In genomic region chr2:31296641-31297287, GRCh38 we compare ENCODE assay signal across 16 cellular contexts.
A peak's percentile ranks its signal among the peaks of the same experiment; 100 is the strongest.
DNase-seq lines count a peak whose midpoint lies in the region; ATAC-seq and TF ChIP-seq lines count a peak whose summit lies in the region.
"Had no signal": no experiment of that assay in that cellular context is flagged by ENCODE, and none has a peak within 500 bp of the region (broad histone marks: within the 10 kb centered on the region; RNA-seq: fewer than 3 reads in every experiment).

No MANE protein-coding gene starts in this region.

- H3K4ac ChIP-seq in mesenchymal stem cell (ENCODE audit: low read depth in 1 of 2, low read length in 2 of 2), result no peak overlapping the region

- DNase-seq in AG08395 (ENCODE audit: low spot score) (peak; percentile 44), SK-N-SH (no peak), esophagus squamous epithelium (lab: John Stamatoyannopoulos, UW) (no peak), mesenchymal stem cell (peak; percentile 67), NCI-H82 (lab: John Stamatoyannopoulos, UW) (no peak)
- DNase-seq in stimulated activated naive CD8-positive, alpha-beta T cell treated with anti-CD3 and anti-CD28 coated beads, Interleukin-15, Interleukin-2, amounts not matched to agents 100 U/mL and 50 U/mL, for 24 hours, result no peak
- no peak for DNase-seq in stimulated activated CD4-positive, alpha-beta T cell treated with anti-CD3 and anti-CD28 coated beads, Interleukin-2, amount 100 ng/mL, for 24 hours
- DNase-seq in T-helper 2 cell treated with Interferon-gamma antibody and Interleukin-4, amounts not matched to agents 5 μg/mL and 100 μg/mL, for 36 hours (ENCODE audit: low spot score), result no peak
- DNase-seq: Caco-2, GDM1, KG1, midbrain, NCI-H1105, NCI-H2171, SJCRH30 had no signal

- H3K4me1 Mint-ChIP-seq in T-helper 2 cell treated with Interferon-gamma antibody and Interleukin-4, amounts not matched to agents 5 μg/mL and 100 μg/mL, for 36 hours (ENCODE audit: low read depth), result no peaks in the 10 kb centered on the region

- H3F3A ChIP-seq in SK-N-SH (replicated peaks; ENCODE audit: insufficient read depth), result peaks cover 17% of the 10 kb centered on the region

- H2BK15ac ChIP-seq in mesenchymal stem cell (ENCODE audit: low read depth, poor library complexity, severe bottlenecking), result no peak overlapping the region

- H3K27me3 Mint-ChIP-seq in T-helper 2 cell treated with Interferon-gamma antibody and Interleukin-4, amounts not matched to agents 5 μg/mL and 100 μg/mL, for 36 hours (ENCODE audit: low read depth), result peaks cover 5% of the 10 kb centered on the region

- no peak overlapping the region for H4K91ac ChIP-seq in mesenchymal stem cell (ENCODE audit: low read length)

- H3K18ac ChIP-seq in mesenchymal stem cell (ENCODE audit: low read depth in 1 of 2, low read length in 2 of 2), result peak overlapping the region; percentile 16 to 75

- H4K8ac ChIP-seq in mesenchymal stem cell (ENCODE audit: low read length), result no peak overlapping the region

- ATAC-seq in stimulated activated naive CD8-positive, alpha-beta T cell treated with anti-CD3 and anti-CD28 coated beads, Interleukin-15, Interleukin-2, amounts not matched to agents 100 U/mL and 50 U/mL, for 24 hours, result no peak

- no peak for TF ChIP-seq POLR2A in esophagus squamous epithelium (IDR thresholded peaks at IDR 0.05)

- H3K4me1 ChIP-seq in SK-N-SH (ENCODE audit: control insufficient read depth in 1 of 2, insufficient read depth in 2 of 2, low read depth in 1 of 2, low read length in 1 of 2), result peaks cover 22 to 24% of the 10 kb centered on the region in 2 experiments
- H3K4me1 ChIP-seq in esophagus squamous epithelium, result peaks cover 40 to 75% (median 44%) of the 10 kb centered on the region in 3 donors
- peaks cover 16% of the 10 kb centered on the region for H3K4me1 ChIP-seq in mesenchymal stem cell (ENCODE audit: control insufficient read depth, insufficient read depth, low read depth, low read length)
- H3K4me1 ChIP-seq: Caco-2, SJCRH30 had no signal

- no peaks in the 10 kb centered on the region for H3K9me2 ChIP-seq in SK-N-SH

- TF ChIP-seq CTCF in SK-N-SH (IDR thresholded peaks at IDR 0.05), result no peak
- no peak for TF ChIP-seq CTCF in esophagus squamous epithelium (IDR thresholded peaks at IDR 0.05)

- no peak for TF ChIP-seq RAD21 in SK-N-SH (IDR thresholded peaks at IDR 0.05; ENCODE audit: low read length)

- no peaks in the 10 kb centered on the region for H3K79me1 ChIP-seq in mesenchymal stem cell (replicated peaks; ENCODE audit: low read length, poor library complexity, severe bottlenecking)

- H3K23ac ChIP-seq in mesenchymal stem cell (ENCODE audit: low read length in 2 of 2), result no peak overlapping the region

- H3K4me3 Mint-ChIP-seq in T-helper 2 cell treated with Interferon-gamma antibody and Interleukin-4, amounts not matched to agents 5 μg/mL and 100 μg/mL, for 36 hours, result no peak overlapping the region
- H3K4me3 Mint-ChIP-seq: activated T-helper 1 cell treated with anti-CD3 and anti-CD28 coated beads, Interleukin-12 subunit alpha, Interleukin-12 subunit beta, Interleukin-2, Interleukin-4 antibody, amounts not matched to agents 30 ng/mL and 10 ng/mL and 1 ng/mL, durations not matched to agents 14 hours and 24 hours and 36 hours had no signal

- H3K36me3 ChIP-seq in SK-N-SH (replicated peaks in 1 of 2; ENCODE audit: control insufficient read depth in 1 of 2, insufficient read depth in 2 of 2, low read length in 1 of 2), result no peaks in the 10 kb centered on the region
- H3K36me3 ChIP-seq in esophagus squamous epithelium, result no peaks in the 10 kb centered on the region
- H3K36me3 ChIP-seq in mesenchymal stem cell (ENCODE audit: control insufficient read depth in 1 of 2, insufficient read depth in 2 of 2, low read depth in 1 of 2, low read length in 2 of 2), result no peaks in the 10 kb centered on the region
- H3K36me3 ChIP-seq: SJCRH30 had no signal

- H3K27ac Mint-ChIP-seq in T-helper 2 cell treated with Interferon-gamma antibody and Interleukin-4, amounts not matched to agents 5 μg/mL and 100 μg/mL, for 36 hours, result no peak overlapping the region
- H3K27ac Mint-ChIP-seq: activated T-helper 1 cell treated with anti-CD3 and anti-CD28 coated beads, Interleukin-12 subunit alpha, Interleukin-12 subunit beta, Interleukin-2, Interleukin-4 antibody, amounts not matched to agents 30 ng/mL and 10 ng/mL and 1 ng/mL, durations not matched to agents 14 hours and 24 hours and 36 hours had no signal

- WGBS in SK-N-SH (ENCODE audit: low lambda C conversion rate), result 43% methylated on average over 8 of the region's 8 CpGs
- 43 to 61% methylated on average over 7 to 8 of the region's 8 CpGs for WGBS in esophagus squamous epithelium, 2 donors
- WGBS in mesenchymal stem cell, result 68% methylated on average over 6 of the region's 8 CpGs

- H3K9ac ChIP-seq in SK-N-SH (no peak overlapping the region), mesenchymal stem cell (ENCODE audit: low read length) (no peak overlapping the region)

- H3K4me3 ChIP-seq in SK-N-SH (ENCODE audit: low read depth in 2 of 2, low read length in 1 of 2) (no peak overlapping the region), esophagus squamous epithelium (no peak overlapping the region), mesenchymal stem cell (ENCODE audit: insufficient read depth in 1 of 2, low read depth in 1 of 2, low read length in 2 of 2) (no peak overlapping the region)
- H3K4me3 ChIP-seq: SJCRH30 had no signal

- H3K27ac ChIP-seq in SK-N-SH (ENCODE audit: low read depth in 2 of 2, low read length in 1 of 2), result peak overlapping the region in 1 of 2 experiments; percentile 49; a peak in 3 of 4 replicates
- H3K27ac ChIP-seq in esophagus squamous epithelium, result peak overlapping the region; percentile 66 to 90 (median 84)
- no peak overlapping the region for H3K27ac ChIP-seq in mesenchymal stem cell (ENCODE audit: low read length, poor library complexity, severe bottlenecking)
- H3K27ac ChIP-seq: SJCRH30 had no signal

- POLR2A ChIA-PET in SK-N-SH (lab: Yijun Ruan, JAX), result no interaction called here

- CTCF ChIA-PET in SK-N-SH (lab: Yijun Ruan, JAX), result interaction anchor here (0.6 to 9.5 kb wide), 5 partner anchors 13 to 628 kb away, joined by 3 to 53 read pairs (median 4); partner anchors contain the start of gene EHD3

- no peak overlapping the region for H3K14ac ChIP-seq in mesenchymal stem cell (ENCODE audit: low read length in 2 of 2)

- no peak overlapping the region for H2AFZ ChIP-seq in SK-N-SH (ENCODE audit: low read depth)
- H2AFZ ChIP-seq in mesenchymal stem cell (ENCODE audit: low read depth, low read length), result no peak overlapping the region

- no peaks in the 10 kb centered on the region for H3K79me2 ChIP-seq in SK-N-SH (ENCODE audit: insufficient read depth)

- no peaks in the 10 kb centered on the region for H4K20me1 ChIP-seq in SK-N-SH (ENCODE audit: insufficient read depth)

- no peaks in the 10 kb centered on the region for H3K27me3 ChIP-seq in SK-N-SH (ENCODE audit: insufficient read depth)
- H3K27me3 ChIP-seq in esophagus squamous epithelium, result no peaks in the 10 kb centered on the region
- H3K27me3 ChIP-seq in mesenchymal stem cell (ENCODE audit: control insufficient read depth in 1 of 2, insufficient read depth in 1 of 2, low read length in 2 of 2), result peaks cover 0 to 4% of the 10 kb centered on the region in 2 experiments

- H2AK5ac ChIP-seq in mesenchymal stem cell (ENCODE audit: low read length, severe bottlenecking), result peak overlapping the region; percentile 68

- H2BK5ac ChIP-seq in mesenchymal stem cell (ENCODE audit: low read depth, low read length, poor library complexity, severe bottlenecking), result no peak overlapping the region

- H3K9me3 ChIP-seq in SK-N-SH, result no peaks in the 10 kb centered on the region
- no peaks in the 10 kb centered on the region for H3K9me3 ChIP-seq in esophagus squamous epithelium
- H3K9me3 ChIP-seq in mesenchymal stem cell (ENCODE audit: control insufficient read depth, low read length), result peaks cover 6% of the 10 kb centered on the region
- H3K9me3 ChIP-seq: Caco-2, SJCRH30 had no signal

- intact Hi-C loops in esophagus squamous epithelium (cut with DNase I), result no loop called here

- peak overlapping the region; percentile 2 to 82 for H2BK12ac ChIP-seq in mesenchymal stem cell (ENCODE audit: low read length in 2 of 2)

- H3K36me3 Mint-ChIP-seq in T-helper 2 cell treated with Interferon-gamma antibody and Interleukin-4, amounts not matched to agents 5 μg/mL and 100 μg/mL, for 36 hours (ENCODE audit: low read depth), result no peaks in the 10 kb centered on the region

- H2BK120ac ChIP-seq in mesenchymal stem cell (ENCODE audit: low read depth, low read length), result peak overlapping the region; percentile 83

- H3K4me2 ChIP-seq in SK-N-SH (peak overlapping the region; percentile 41), mesenchymal stem cell (ENCODE audit: low read length, poor library complexity, severe bottlenecking) (no peak overlapping the region)

- no peaks in the 10 kb centered on the region for H3K9me3 Mint-ChIP-seq in T-helper 2 cell treated with Interferon-gamma antibody and Interleukin-4, amounts not matched to agents 5 μg/mL and 100 μg/mL, for 36 hours
- H3K9me3 Mint-ChIP-seq: activated T-helper 1 cell treated with anti-CD3 and anti-CD28 coated beads, Interleukin-12 subunit alpha, Interleukin-12 subunit beta, Interleukin-2, Interleukin-4 antibody, amounts not matched to agents 30 ng/mL and 10 ng/mL and 1 ng/mL, durations not matched to agents 14 hours and 24 hours and 36 hours had no signal

- peak in 1 of 2 experiments; percentile 63; a peak in 2 of 4 replicates for TF ChIP-seq EP300 in SK-N-SH (IDR thresholded peaks at IDR 0.05; ENCODE audit: borderline replicate concordance in 1 of 2, low read depth in 1 of 2, low read length in 1 of 2)

TF ChIP-seq in SK-N-SH, 30 proteins besides CTCF, POLR2A, EP300 and RAD21 (continues in another document):
- TF ChIP-seq SIN3A (IDR thresholded peaks at IDR 0.05; ENCODE audit: borderline replicate concordance, low read depth, low read length), result no peak
- peak; percentile 20; the same call in 1 of the 2 replicates for TF ChIP-seq FOSL2 (IDR thresholded peaks at IDR 0.05; ENCODE audit: borderline replicate concordance, low read depth)
- TF ChIP-seq, protein P1, sequence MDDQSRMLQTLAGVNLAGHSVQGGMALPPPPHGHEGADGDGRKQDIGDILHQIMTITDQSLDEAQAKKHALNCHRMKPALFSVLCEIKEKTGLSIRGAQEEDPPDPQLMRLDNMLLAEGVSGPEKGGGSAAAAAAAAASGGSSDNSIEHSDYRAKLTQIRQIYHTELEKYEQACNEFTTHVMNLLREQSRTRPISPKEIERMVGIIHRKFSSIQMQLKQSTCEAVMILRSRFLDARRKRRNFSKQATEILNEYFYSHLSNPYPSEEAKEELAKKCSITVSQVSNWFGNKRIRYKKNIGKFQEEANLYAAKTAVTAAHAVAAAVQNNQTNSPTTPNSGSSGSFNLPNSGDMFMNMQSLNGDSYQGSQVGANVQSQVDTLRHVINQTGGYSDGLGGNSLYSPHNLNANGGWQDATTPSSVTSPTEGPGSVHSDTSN (IDR thresholded peaks at IDR 0.05), result peak; percentile 16; the same call in 1 of the 2 replicates
- peak; percentile 40 for TF ChIP-seq TCF12 (IDR thresholded peaks at IDR 0.05)
- TF ChIP-seq JUND (IDR thresholded peaks at IDR 0.05), result peak; percentile 18; the same call in 1 of the 2 replicates
- 0 out of 2 replicates have a peak, but pooled peaks have one; percentile 39 for TF ChIP-seq NFIC (IDR thresholded peaks at IDR 0.05; ENCODE audit: borderline replicate concordance)
- no peak for TF ChIP-seq RCOR1 (IDR thresholded peaks at IDR 0.05; ENCODE audit: low read length)

Comparison
In these comparisons a context has a peak if more than half of its experiments do, and no peak if none do; other contexts are left out.
1. DNase-seq: peak in AG08395 (single experiment) and mesenchymal stem cell (single experiment); none in SK-N-SH (single experiment), esophagus squamous epithelium (single experiment), stimulated activated naive CD8-positive, alpha-beta T cell treated with anti-CD3 and anti-CD28 coated beads, Interleukin-15, Interleukin-2, amounts not matched to agents 100 U/mL and 50 U/mL, for 24 hours (single experiment), stimulated activated CD4-positive, alpha-beta T cell treated with anti-CD3 and anti-CD28 coated beads, Interleukin-2, amount 100 ng/mL, for 24 hours (0 of 2), NCI-H82 (single experiment) and T-helper 2 cell treated with Interferon-gamma antibody and Interleukin-4, amounts not matched to agents 5 μg/mL and 100 μg/mL, for 36 hours (single experiment).